In genomic region chr22:48346911-48347310, GRCh38 we compare ENCODE assay signal across 15 cellular contexts.
DNase-seq lines count a peak whose midpoint lies in the region; ATAC-seq, FAIRE-seq and TF ChIP-seq lines count a peak whose summit lies in the region.
"Had no signal": no experiment of that assay in that cellular context is flagged by ENCODE, and none has a peak within 500 bp of the region (broad histone marks: within the 10 kb centered on the region; RNA-seq: fewer than 3 reads in every experiment).

No MANE protein-coding gene starts in this region.

- no peaks in the 10 kb centered on the region for H3K27me3 Mint-ChIP-seq in activated naive CD4-positive, alpha-beta T cell treated with anti-CD3 and anti-CD28 coated beads for 36 hours (ENCODE audit: low read depth)

- TF ChIP-seq EP300 in A549 (IDR thresholded peaks at IDR 0.05) (no peak), sigmoid colon (IDR thresholded peaks at IDR 0.05) (no peak)

- FAIRE-seq in A549 (lab: Jason Lieb, UNC) (no peak), kidney (lab: Jason Lieb, UNC) (no peak)
- FAIRE-seq: A204.1, GM19239, H1 had no signal

- POLR2A ChIA-PET in A549 (lab: Yijun Ruan, JAX) = no interaction called here

- H3K36me3 ChIP-seq in BLaER1 = no peaks in the 10 kb centered on the region
- H3K36me3 ChIP-seq in kidney (ENCODE audit: control insufficient read depth in 1 of 2, insufficient read depth in 2 of 2, low read length in 2 of 2) = no peaks in the 10 kb centered on the region
- no peaks in the 10 kb centered on the region for H3K36me3 ChIP-seq in sigmoid colon

- no peaks in the 10 kb centered on the region for H3K36me3 Mint-ChIP-seq in activated naive CD4-positive, alpha-beta T cell treated with anti-CD3 and anti-CD28 coated beads for 36 hours (ENCODE audit: low read depth)
- H3K36me3 Mint-ChIP-seq: CD8-positive, alpha-beta T cell had no signal

- no peak for DNase-seq in A549 (ENCODE audit: low read depth in 1 of 2, low spot score in 1 of 2)
- DNase-seq in kidney = peak; percentile 61
- peak; percentile 29 for DNase-seq in sigmoid colon
- no peak for DNase-seq in NCI-H1092 (lab: John Stamatoyannopoulos, UW)
- no peak for DNase-seq in activated naive CD4-positive, alpha-beta T cell treated with anti-CD3 and anti-CD28 coated beads for 36 hours
- DNase-seq: AML-193; Calu3; CD8-positive, alpha-beta T cell; GF-D8; H9 had no signal

- CTCF ChIA-PET in A549 (lab: Yijun Ruan, JAX) = no interaction called here
- CTCF ChIA-PET in activated naive CD4-positive, alpha-beta T cell treated with anti-CD3 and anti-CD28 coated beads for 36 hours (lab: Charles Lee) = no interaction called here

- TF ChIP-seq RAD21 in A549 (conservative IDR thresholded peaks at IDR 0.05 in 1 of 2, IDR thresholded peaks at IDR 0.05 in 1 of 2) = no peak

- no peak overlapping the region for H3K27ac Mint-ChIP-seq in activated naive CD4-positive, alpha-beta T cell treated with anti-CD3 and anti-CD28 coated beads for 36 hours
- H3K27ac Mint-ChIP-seq: CD8-positive, alpha-beta T cell; H9 had no signal

- H3K4me3 Mint-ChIP-seq in activated naive CD4-positive, alpha-beta T cell treated with anti-CD3 and anti-CD28 coated beads for 36 hours = no peak overlapping the region
- H3K4me3 Mint-ChIP-seq: CD8-positive, alpha-beta T cell; H9 had no signal

- no peak for TF ChIP-seq CTCF in A549 (IDR thresholded peaks at IDR 0.05)
- TF ChIP-seq CTCF in kidney (IDR thresholded peaks at IDR 0.05; ENCODE audit: borderline replicate concordance, extremely low read depth, insufficient read depth) = no peak
- TF ChIP-seq CTCF in sigmoid colon (IDR thresholded peaks at IDR 0.05) = no peak

- H3K4me2 ChIP-seq in A549 (no peak overlapping the region), BLaER1 (peak overlapping the region; percentile 47)

- ATAC-seq in A549 (no peak), GM18517 (IDR thresholded peaks at IDR 0.05; ENCODE audit: unreplicated experiment) (no peak)
- ATAC-seq: CD8-positive, alpha-beta T cell had no signal

- no peaks in the 10 kb centered on the region for H3K9me3 ChIP-seq in A549
- H3K9me3 ChIP-seq in BLaER1 = no peaks in the 10 kb centered on the region
- no peaks in the 10 kb centered on the region for H3K9me3 ChIP-seq in kidney (ENCODE audit: control insufficient read depth in 1 of 2, low read length in 2 of 2)
- H3K9me3 ChIP-seq in sigmoid colon = no peaks in the 10 kb centered on the region

- H3K27me3 ChIP-seq in BLaER1 = no peaks in the 10 kb centered on the region
- H3K27me3 ChIP-seq in sigmoid colon = no peaks in the 10 kb centered on the region

- TF ChIP-seq POLR2A in A549 (IDR thresholded peaks at IDR 0.05; ENCODE audit: low read length) = no peak
- TF ChIP-seq POLR2A in sigmoid colon (IDR thresholded peaks at IDR 0.05) = no peak

- H3K4me3 ChIP-seq in A549 (no peak overlapping the region), BLaER1 (no peak overlapping the region), kidney (ENCODE audit: low read length in 2 of 2) (no peak overlapping the region), sigmoid colon (no peak overlapping the region)

- no peaks in the 10 kb centered on the region for H4K20me1 ChIP-seq in BLaER1

- WGBS in A549 (ENCODE audit: missing lambda C conversion rate) = 89% methylated on average over 9 of the region's 13 CpGs
- 82 to 88% methylated on average over 13 of the region's 13 CpGs for WGBS in sigmoid colon, 2 donors

- H3K9me3 Mint-ChIP-seq in activated naive CD4-positive, alpha-beta T cell treated with anti-CD3 and anti-CD28 coated beads for 36 hours = no peaks in the 10 kb centered on the region
- H3K9me3 Mint-ChIP-seq: CD8-positive, alpha-beta T cell; H9 had no signal

- H3K4me1 Mint-ChIP-seq in activated naive CD4-positive, alpha-beta T cell treated with anti-CD3 and anti-CD28 coated beads for 36 hours (ENCODE audit: low read depth) = no peaks in the 10 kb centered on the region

- H3K9ac ChIP-seq in BLaER1 (no peak overlapping the region), kidney (ENCODE audit: low read length in 2 of 2) (no peak overlapping the region)

- peak overlapping the region; percentile 38 to 58; a peak in 3 of 6 replicates for H3K27ac ChIP-seq in A549
- no peak overlapping the region for H3K27ac ChIP-seq in BLaER1
- H3K27ac ChIP-seq in kidney (ENCODE audit: low read depth in 2 of 2, low read length in 2 of 2) = no peak overlapping the region
- no peak overlapping the region for H3K27ac ChIP-seq in sigmoid colon

- H3K4me1 ChIP-seq in A549 = peaks cover 14% of the 10 kb centered on the region
- peaks cover 72% of the 10 kb centered on the region for H3K4me1 ChIP-seq in BLaER1
- no peaks in the 10 kb centered on the region for H3K4me1 ChIP-seq in kidney (ENCODE audit: control insufficient read depth in 1 of 2, insufficient read depth in 1 of 2, low read depth in 1 of 2, low read length in 2 of 2)
- no peaks in the 10 kb centered on the region for H3K4me1 ChIP-seq in sigmoid colon

- intact Hi-C loops in kidney (cut with DNase I) (no loop called here), sigmoid colon (cut with DNase I) (no loop called here)
- intact Hi-C loops in activated naive CD4-positive, alpha-beta T cell treated with anti-CD3 and anti-CD28 coated beads for 36 hours (cut with micrococcal nuclease) = no loop called here

TF ChIP-seq in A549, 52 proteins besides CTCF, POLR2A, EP300 and RAD21:
- TF ChIP-seq REST (IDR thresholded peaks at IDR 0.05) = no peak
- no peak for TF ChIP-seq SREBF2 (IDR thresholded peaks at IDR 0.05)
- no peak for TF ChIP-seq POLR2AphosphoS2 (conservative IDR thresholded peaks at IDR 0.05; ENCODE audit: low read length)
- TF ChIP-seq SMC3 (IDR thresholded peaks at IDR 0.05) = no peak
TF ChIP-seq in A549: peak in this region for 0.

Comparison
In these comparisons a context has a peak if more than half of its experiments do, and no peak if none do; other contexts are left out.
1. DNase-seq: peak in kidney (single experiment) and sigmoid colon (single experiment); none in A549 (0 of 2), NCI-H1092 (single experiment) and activated naive CD4-positive, alpha-beta T cell treated with anti-CD3 and anti-CD28 coated beads for 36 hours (single experiment).
2. H3K27ac ChIP-seq: peak in A549 (2 of 2); none in BLaER1 (single experiment), kidney (0 of 2) and sigmoid colon (0 of 4).